Comparison of ENCODE assay signal across 9 cellular contexts in the genomic region with DNA sequence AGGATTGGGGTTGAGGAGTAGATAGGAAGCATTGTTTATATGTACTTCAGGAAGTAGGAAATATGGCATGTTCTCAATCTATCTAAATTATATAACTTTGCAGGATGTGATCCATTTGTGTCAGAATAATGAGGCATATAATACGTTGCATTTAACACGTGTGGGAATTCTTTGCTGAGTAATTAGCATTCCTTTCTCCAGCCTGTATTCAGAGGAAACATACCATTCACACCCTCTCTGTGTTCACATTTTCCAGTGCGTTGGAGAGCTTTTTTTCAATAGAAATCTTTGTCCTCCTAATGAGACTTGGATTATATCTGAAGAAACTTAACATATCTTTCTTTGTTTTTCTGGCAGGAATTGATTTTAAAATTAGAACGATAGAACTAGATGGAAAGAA. TPM values are rescaled to one million over a fixed set of nuclear protein-coding genes. Genes with fewer than 3 reads are reported as not detected.
A peak's percentile ranks its signal among the peaks of the same experiment; 100 is the strongest.
DNase-seq lines count a peak whose midpoint lies in the region; ATAC-seq and TF ChIP-seq lines count a peak whose summit lies in the region.
"Had no signal": no experiment of that assay in that cellular context is flagged by ENCODE, and none has a peak within 500 bp of the region (broad histone marks: within the 10 kb centered on the region; RNA-seq: fewer than 3 reads in every experiment).

No MANE protein-coding gene starts in this region.

- no peaks in the 10 kb centered on the region for H3K27me3 Mint-ChIP-seq in chondrocyte (ENCODE audit: low read depth)

- no peak overlapping the region for H3K4me3 ChIP-seq in heart left ventricle
- H3K4me3 ChIP-seq in muscle layer of duodenum (ENCODE audit: low read depth in 1 of 2, low read length in 2 of 2), result no peak overlapping the region
- no peak overlapping the region for H3K4me3 ChIP-seq in upper lobe of left lung
- H3K4me3 ChIP-seq in MM.1S (ENCODE audit: low read length), result no peak overlapping the region

- no peak overlapping the region for H3K4me2 ChIP-seq in MM.1S (ENCODE audit: low read depth, low read length)

- ATAC-seq in heart left ventricle (peak in 2 of 4 donors; percentile 22 to 70), Right ventricle myocardium superior (ENCODE audit: poor library complexity) (no peak), upper lobe of left lung (ENCODE audit: low FRiP score in 2 of 2) (no peak), HG03095 (IDR thresholded peaks at IDR 0.05; ENCODE audit: unreplicated experiment) (no peak)

- no peak for TF ChIP-seq EP300 in upper lobe of left lung (IDR thresholded peaks at IDR 0.05)

- TF ChIP-seq CTCF in heart left ventricle (IDR thresholded peaks at IDR 0.05) (no peak), chondrocyte (IDR thresholded peaks at IDR 0.05) (no peak), upper lobe of left lung (IDR thresholded peaks at IDR 0.05) (no peak), MM.1S (IDR thresholded peaks at IDR 0.05; ENCODE audit: low read length) (no peak)

- no peak overlapping the region for H2AFZ ChIP-seq in MM.1S (ENCODE audit: low read length)

- peaks cover 8% of the 10 kb centered on the region; the same call in 1 of the 2 replicates for H3K79me2 ChIP-seq in MM.1S (ENCODE audit: low read length)

- TF ChIP-seq POLR2A in heart left ventricle (IDR thresholded peaks at IDR 0.05), result no peak
- no peak for TF ChIP-seq POLR2A in upper lobe of left lung (IDR thresholded peaks at IDR 0.05)

- DNase-seq in heart left ventricle (no peak), Right ventricle myocardium superior (no peak), chondrocyte (ENCODE audit: low spot score) (no peak), upper lobe of left lung (no peak), amygdala (lab: John Stamatoyannopoulos, UW) (no peak), MM.1S (no peak)
- DNase-seq: NCI-H146 had no signal

- H3K27ac ChIP-seq in heart left ventricle, result peak overlapping the region; percentile 31 to 69 (median 48)
- peak overlapping the region; percentile 68 for H3K27ac ChIP-seq in muscle layer of duodenum (ENCODE audit: low read length)
- H3K27ac ChIP-seq in upper lobe of left lung, result peak overlapping the region; percentile 29 to 81 (median 44)
- H3K27ac ChIP-seq in MM.1S (ENCODE audit: low read length), result no peak overlapping the region

- peak overlapping the region; percentile 94 for H3K27ac Mint-ChIP-seq in chondrocyte (ENCODE audit: unreplicated experiment)

- intact Hi-C loops in heart left ventricle (cut with DNase I) (loop anchor here in 1 of 10 donors (5.0 kb wide), 1 partner anchor 42 kb away; no protein-coding TSS in a partner anchor), Right ventricle myocardium superior (cut with DNase I) (no loop called here)

- H3K4me3 Mint-ChIP-seq in chondrocyte (ENCODE audit: unreplicated experiment), result peak overlapping the region; percentile 54

- H3K4me1 ChIP-seq in heart left ventricle (peaks cover 0 to 54% (median 15%) of the 10 kb centered on the region in 12 donors), muscle layer of duodenum (ENCODE audit: control insufficient read depth in 1 of 2, insufficient read depth in 2 of 2, low read length in 2 of 2) (peaks cover 4 to 19% of the 10 kb centered on the region in 2 donors), upper lobe of left lung (peaks cover 40 to 70% (median 47%) of the 10 kb centered on the region in 4 donors), MM.1S (ENCODE audit: low read length) (no peaks in the 10 kb centered on the region)

- peaks cover 11% of the 10 kb centered on the region for H3K36me3 Mint-ChIP-seq in chondrocyte (ENCODE audit: low read depth)

- no peaks in the 10 kb centered on the region for H3K9me2 ChIP-seq in MM.1S (replicated peaks; ENCODE audit: insufficient read depth, low read length)

- peaks cover 3% of the 10 kb centered on the region for H3K9me3 Mint-ChIP-seq in chondrocyte (ENCODE audit: low read depth)

- H3K27me3 ChIP-seq in heart left ventricle (no peaks in the 10 kb centered on the region), muscle layer of duodenum (ENCODE audit: low read depth, low read length) (no peaks in the 10 kb centered on the region), upper lobe of left lung (no peaks in the 10 kb centered on the region), MM.1S (replicated peaks; ENCODE audit: insufficient read depth, low read length) (no peaks in the 10 kb centered on the region)

- H3K9me3 ChIP-seq in heart left ventricle, result peaks cover 0 to 8% (median 0%) of the 10 kb centered on the region in 12 donors
- H3K9me3 ChIP-seq in muscle layer of duodenum (ENCODE audit: control insufficient read depth in 1 of 2, low read length in 2 of 2), result peaks cover 0 to 3% of the 10 kb centered on the region in 2 donors
- no peaks in the 10 kb centered on the region for H3K9me3 ChIP-seq in upper lobe of left lung
- no peaks in the 10 kb centered on the region for H3K9me3 ChIP-seq in MM.1S (replicated peaks; ENCODE audit: insufficient read depth, low read length)

- H3K4me1 Mint-ChIP-seq in chondrocyte (ENCODE audit: low read depth), result peaks cover 55% of the 10 kb centered on the region

- no peaks in the 10 kb centered on the region for H4K20me1 ChIP-seq in MM.1S (ENCODE audit: insufficient read depth, low read length)

- no peaks in the 10 kb centered on the region for H3F3A ChIP-seq in MM.1S (ENCODE audit: insufficient read depth, low read length)

- no peak overlapping the region for H3K9ac ChIP-seq in MM.1S (ENCODE audit: low read length)

- H3K36me3 ChIP-seq in heart left ventricle (peaks cover 0 to 33% (median 4%) of the 10 kb centered on the region in 9 donors), muscle layer of duodenum (ENCODE audit: control insufficient read depth in 1 of 2, insufficient read depth in 2 of 2, low read length in 2 of 2) (peaks cover 2 to 17% of the 10 kb centered on the region in 2 donors), upper lobe of left lung (peaks cover 0 to 8% (median 0%) of the 10 kb centered on the region in 4 donors), MM.1S (replicated peaks; ENCODE audit: insufficient read depth, low read length) (no peaks in the 10 kb centered on the region)

- 37 to 53% (median 48%) methylated on average over 4 of the region's 4 CpGs for WGBS in heart left ventricle, 4 donors
- 32 to 38% methylated on average over 4 of the region's 4 CpGs for WGBS in upper lobe of left lung, 2 donors

RNA-seq across cellular contexts. Expression of a gene that starts 33.0 kb away (rescaled TPM):
- total RNA-seq in heart left ventricle (10 to 100 TPM in 2 of 9 donors, 1 to 10 TPM in 7; 4.3 to 17.6 (median 6.3) TPM), Right ventricle myocardium superior (7.1 TPM), chondrocyte (12.0 to 20.1 TPM (median 17.4 TPM) in 3 replicates), upper lobe of left lung (10 to 100 TPM in 4 of 6 donors, 1 to 10 TPM in 2; 4.9 to 28.9 (median 12.4) TPM)
- polyA plus RNA-seq in heart left ventricle, result 1 to 10 TPM; 1.9 to 3.2 TPM

RNA-seq across cellular contexts. Expression of a gene that starts 55.0 kb away (rescaled TPM):
- total RNA-seq in heart left ventricle (10 to 100 TPM in 2 of 9 donors, 1 to 10 TPM in 7; 6.3 to 32.6 (median 8.4) TPM), Right ventricle myocardium superior (10.0 TPM), chondrocyte (27.6 to 34.8 TPM (median 32.7 TPM) in 3 replicates), upper lobe of left lung (10 to 100 TPM; 10.2 to 54.8 (median 39.2) TPM)
- 1 to 10 TPM; 2.5 to 6.2 TPM for polyA plus RNA-seq in heart left ventricle
